Comparison of ENCODE assay signal across 9 cellular contexts in genomic region chr19:48807590-48808308, GRCh38. TPM values are rescaled to one million over a fixed set of nuclear protein-coding genes. Genes with fewer than 3 reads are reported as not detected.
DNase-seq lines count a peak whose midpoint lies in the region; ATAC-seq lines count a peak whose summit lies in the region.
"Had no signal": no experiment of that assay in that cellular context is flagged by ENCODE, and none has a peak within 500 bp of the region (broad histone marks: within the 10 kb centered on the region; RNA-seq: fewer than 3 reads in every experiment).

No MANE protein-coding gene starts in this region.

- no peak overlapping the region for H3K9ac ChIP-seq in GM23248

- CTCF ChIA-PET in naive thymus-derived CD4-positive, alpha-beta T cell (lab: Charles Lee): interaction anchor here (1.5 to 2.5 kb wide), 3 partner anchors 12 to 35 kb away, joined by 4 to 18 read pairs (median 6); no protein-coding TSS in a partner anchor

- WGBS in GM23248 (ENCODE audit: low coverage in 1 of 2, low lambda C conversion rate in 2 of 2, missing lambda C conversion rate in 2 of 2), 2 experiments: 82 to 83% methylated on average over 13 of the region's 13 CpGs

- no peaks in the 10 kb centered on the region for H3K27me3 Mint-ChIP-seq in activated naive CD8-positive, alpha-beta T cell treated with anti-CD3 and anti-CD28 coated beads for 36 hours
- H3K27me3 Mint-ChIP-seq in naive thymus-derived CD4-positive, alpha-beta T cell: no peaks in the 10 kb centered on the region

- peaks cover 10% of the 10 kb centered on the region in 2 donors for H3K4me1 ChIP-seq in naive thymus-derived CD4-positive, alpha-beta T cell (ENCODE audit: control insufficient read depth in 2 of 2, insufficient read depth in 2 of 2, low read length in 2 of 2)
- no peaks in the 10 kb centered on the region for H3K4me1 ChIP-seq in GM23248 (ENCODE audit: insufficient read depth)

- H3K9me3 Mint-ChIP-seq in activated naive CD8-positive, alpha-beta T cell treated with anti-CD3 and anti-CD28 coated beads for 36 hours: no peaks in the 10 kb centered on the region
- no peaks in the 10 kb centered on the region for H3K9me3 Mint-ChIP-seq in naive thymus-derived CD4-positive, alpha-beta T cell

- no peaks in the 10 kb centered on the region for H3K27me3 ChIP-seq in naive thymus-derived CD4-positive, alpha-beta T cell (ENCODE audit: control insufficient read depth in 2 of 2, insufficient read depth in 2 of 2, low read length in 2 of 2)
- no peaks in the 10 kb centered on the region for H3K27me3 ChIP-seq in GM23248 (replicated peaks; ENCODE audit: insufficient read depth)

- intact Hi-C loops in naive thymus-derived CD4-positive, alpha-beta T cell (cut with micrococcal nuclease): no loop called here

- H4K20me1 ChIP-seq in GM23248 (ENCODE audit: insufficient read depth): no peaks in the 10 kb centered on the region

- no peak overlapping the region for H2AFZ ChIP-seq in GM23248

- POLR2A ChIA-PET in naive thymus-derived CD4-positive, alpha-beta T cell (lab: Charles Lee): no interaction called here

- H3K36me3 ChIP-seq in naive thymus-derived CD4-positive, alpha-beta T cell (ENCODE audit: control insufficient read depth in 2 of 3, insufficient read depth in 3 of 3, low read length in 3 of 3): peaks cover 0 to 9% (median 0%) of the 10 kb centered on the region in 3 experiments
- H3K36me3 ChIP-seq in GM23248 (ENCODE audit: low read depth): no peaks in the 10 kb centered on the region

- no peak overlapping the region for H3K4me3 ChIP-seq in naive thymus-derived CD4-positive, alpha-beta T cell (ENCODE audit: low read length)
- no peak overlapping the region for H3K4me3 ChIP-seq in GM23248

- peak overlapping the region; percentile 18 for H3K4me3 Mint-ChIP-seq in activated naive CD8-positive, alpha-beta T cell treated with anti-CD3 and anti-CD28 coated beads for 36 hours
- peak overlapping the region in 7 of 10 donors; percentile 6 to 66 (median 45) for H3K4me3 Mint-ChIP-seq in naive thymus-derived CD4-positive, alpha-beta T cell

- DNase-seq in HCEC 1CT (peak; percentile 30), GM23248 (no peak)
- no peak for DNase-seq in activated naive CD8-positive, alpha-beta T cell treated with anti-CD3 and anti-CD28 coated beads for 36 hours
- DNase-seq in naive thymus-derived CD4-positive, alpha-beta T cell: no peak
- DNase-seq in activated CD8-positive, alpha-beta memory T cell treated with anti-CD3 and anti-CD28 coated beads, Interleukin-2, amount 50 U/mL, for 48 hours: no peak
- DNase-seq: dermis blood vessel endothelial cell, NCI-H1092 had no signal

- no peak for ATAC-seq in naive thymus-derived CD4-positive, alpha-beta T cell
- no peak for ATAC-seq in activated CD4-positive, CD25-positive, alpha-beta regulatory T cell treated with anti-CD3 and anti-CD28 coated beads, Interleukin-2, amount 50 U/mL, for 24 hours

- no peak overlapping the region for H3K4me2 ChIP-seq in GM23248 (ENCODE audit: unreplicated experiment)

- in situ Hi-C loops in GM23248 (cut with MboI): no loop called here

- no peak overlapping the region for H3K27ac ChIP-seq in naive thymus-derived CD4-positive, alpha-beta T cell (ENCODE audit: low read depth, low read length)
- no peak overlapping the region for H3K27ac ChIP-seq in GM23248

- no peaks in the 10 kb centered on the region for H3K9me3 ChIP-seq in naive thymus-derived CD4-positive, alpha-beta T cell (ENCODE audit: control insufficient read depth in 2 of 3, low read length in 3 of 3)
- H3K9me3 ChIP-seq in GM23248 (ENCODE audit: low read depth): no peaks in the 10 kb centered on the region

- H3F3A ChIP-seq in GM23248 (ENCODE audit: insufficient read depth): no peaks in the 10 kb centered on the region

- no peak overlapping the region for H3K27ac Mint-ChIP-seq in activated naive CD8-positive, alpha-beta T cell treated with anti-CD3 and anti-CD28 coated beads for 36 hours
- H3K27ac Mint-ChIP-seq in naive thymus-derived CD4-positive, alpha-beta T cell: peak overlapping the region in 2 of 9 donors; percentile 51 to 68

- no peaks in the 10 kb centered on the region for H3K79me2 ChIP-seq in GM23248 (ENCODE audit: insufficient read depth)

- peaks cover 19% of the 10 kb centered on the region for H3K4me1 Mint-ChIP-seq in activated naive CD8-positive, alpha-beta T cell treated with anti-CD3 and anti-CD28 coated beads for 36 hours
- peaks cover 15 to 38% (median 31%) of the 10 kb centered on the region in 7 donors for H3K4me1 Mint-ChIP-seq in naive thymus-derived CD4-positive, alpha-beta T cell

- peaks cover 10% of the 10 kb centered on the region for H3K36me3 Mint-ChIP-seq in activated naive CD8-positive, alpha-beta T cell treated with anti-CD3 and anti-CD28 coated beads for 36 hours
- H3K36me3 Mint-ChIP-seq in naive thymus-derived CD4-positive, alpha-beta T cell: peaks cover 0 to 6% (median 0%) of the 10 kb centered on the region in 5 donors

- no peaks in the 10 kb centered on the region for H3K9me2 ChIP-seq in GM23248 (ENCODE audit: insufficient read depth)

RNA-seq across cellular contexts. Expression of gene BCAT2, which starts 3.1 kb away (rescaled TPM):
- total RNA-seq in activated naive CD8-positive, alpha-beta T cell treated with anti-CD3 and anti-CD28 coated beads for 36 hours: 10 to 100 TPM; 62.6 to 63.6 TPM
- total RNA-seq in naive thymus-derived CD4-positive, alpha-beta T cell: 10 to 100 TPM; 16.7 to 53.1 (median 22.5) TPM
- polyA plus RNA-seq in naive thymus-derived CD4-positive, alpha-beta T cell: 10 to 100 TPM; 25.5 to 30.9 TPM
- 29.7 and 34.7 TPM in 2 replicates for total RNA-seq in GM23248 (2014; rRNA removed; shearing (Covaris generic))
- 48.5 and 51.2 TPM in 2 replicates for polyA plus RNA-seq in GM23248 (2016; fragmentation: Nextera tagmentation; extraction: Ambion mirVana)

RNA-seq across cellular contexts. Expression of gene HSD17B14, which starts 28.5 kb away (rescaled TPM):
- total RNA-seq in activated naive CD8-positive, alpha-beta T cell treated with anti-CD3 and anti-CD28 coated beads for 36 hours: under 1 TPM; 0.35 to 0.66 TPM
- total RNA-seq in naive thymus-derived CD4-positive, alpha-beta T cell: 1 to 10 TPM in 2 of 5 experiments, under 1 TPM in 2, not detected in 1; 0.38 to 2.9 (median 1.2) TPM
- 1 to 10 TPM in 1 of 2 donors, under 1 TPM in 1; 0.66 to 1.7 TPM for polyA plus RNA-seq in naive thymus-derived CD4-positive, alpha-beta T cell
- total RNA-seq in GM23248 (2014; rRNA removed; shearing (Covaris generic)): 2.6 and 3.9 TPM in 2 replicates
- polyA plus RNA-seq in GM23248 (2016; fragmentation: Nextera tagmentation; extraction: Ambion mirVana): 3.7 and 4.4 TPM in 2 replicates

RNA-seq across cellular contexts. Expression of gene FGF21, which starts 52.4 kb away (rescaled TPM):
- total RNA-seq in activated naive CD8-positive, alpha-beta T cell treated with anti-CD3 and anti-CD28 coated beads for 36 hours: not detected
- not detected for total RNA-seq in naive thymus-derived CD4-positive, alpha-beta T cell
- not detected for polyA plus RNA-seq in naive thymus-derived CD4-positive, alpha-beta T cell
- total RNA-seq in GM23248 (2014; rRNA removed; shearing (Covaris generic)): not detected in 2 replicates
- polyA plus RNA-seq in GM23248 (2016; fragmentation: Nextera tagmentation; extraction: Ambion mirVana): not detected in 2 replicates
- total RNA-seq: dermis blood vessel endothelial cell, pulmonary artery endothelial cell had no signal

RNA-seq across cellular contexts. Expression of gene FUT1, which starts 55.3 kb away (rescaled TPM):
- under 1 TPM; 0.06 to 0.12 TPM for total RNA-seq in activated naive CD8-positive, alpha-beta T cell treated with anti-CD3 and anti-CD28 coated beads for 36 hours
- under 1 TPM in 1 of 5 experiments, not detected in 4; 0.17 TPM for total RNA-seq in naive thymus-derived CD4-positive, alpha-beta T cell
- not detected for polyA plus RNA-seq in naive thymus-derived CD4-positive, alpha-beta T cell
- not detected in 2 replicates for total RNA-seq in GM23248 (2014; rRNA removed; shearing (Covaris generic))
- polyA plus RNA-seq in GM23248 (2016; fragmentation: Nextera tagmentation; extraction: Ambion mirVana): not detected in 2 replicates
